25 cellular contexts compared by ENCODE assay signal in genomic region chr1:5621692-5622091, GRCh38.
"Had no signal": no experiment of that assay in that cellular context is flagged by ENCODE, and none has a peak within 500 bp of the region (broad histone marks: within the 10 kb centered on the region; RNA-seq: fewer than 3 reads in every experiment).

No MANE protein-coding gene starts in this region.

- H3K4me1 Mint-ChIP-seq: immature natural killer cell, mesothelial cell of epicardium, naive B cell, natural killer cell had no signal

- H3K9me3 ChIP-seq: left lung, lower lobe of right lung, ovary, prostate gland, suprapubic skin, thoracic aorta, tibial artery, upper lobe of right lung had no signal

- H3K4me1 ChIP-seq: left lung, lower lobe of right lung, neural progenitor cell, prostate gland, tibial artery, upper lobe of right lung had no signal

- H3K9ac ChIP-seq: neural progenitor cell had no signal

- H3K36me3 ChIP-seq: left lung, lower lobe of right lung, neural progenitor cell, ovary, prostate gland, suprapubic skin, thoracic aorta, tibial artery, upper lobe of right lung had no signal

- H3K27ac Mint-ChIP-seq: immature natural killer cell; mesothelial cell of epicardium; naive B cell; natural killer cell; neural progenitor cell; stimulated activated naive CD8-positive, alpha-beta T cell treated with anti-CD3 and anti-CD28 coated beads, Interleukin-15, Interleukin-2, amounts not matched to agents 100 ng/mL and 50 ng/mL, for 24 hours had no signal

- H3K4me2 ChIP-seq: neural progenitor cell had no signal

- DNase-seq: immature natural killer cell; kidney; left colon; lower lobe of right lung; naive B cell; natural killer cell; posterior cingulate gyrus; right cardiac atrium; stimulated activated CD4-positive, alpha-beta T cell treated with anti-CD3 and anti-CD28 coated beads, Interleukin-12 subunit alpha, Interleukin-12 subunit beta, amount 100 ng/mL, for 4 hours; stimulated activated CD4-positive, alpha-beta T cell treated with anti-CD3 and anti-CD28 coated beads, Interleukin-15, amount 100 ng/mL, for 24 hours; stimulated activated CD4-positive, alpha-beta T cell treated with anti-CD3 and anti-CD28 coated beads, Interleukin-2, amount 100 ng/mL, for 24 hours; stimulated activated CD4-positive, alpha-beta T cell treated with anti-CD3 and anti-CD28 coated beads, Interleukin-4, amount 100 ng/mL, for 1 hour; stimulated activated naive CD4-positive, alpha-beta T cell; tibial artery; upper lobe of right lung had no signal

- ATAC-seq: natural killer cell had no signal

- H3K27ac ChIP-seq: left lung, lower lobe of right lung, neural progenitor cell, ovary, prostate gland, skin epidermis, suprapubic skin, thoracic aorta, tibial artery, upper lobe of right lung had no signal

- H3K4me3 Mint-ChIP-seq: immature natural killer cell; mesothelial cell of epicardium; naive B cell; natural killer cell; nephron progenitor cell; stimulated activated naive CD8-positive, alpha-beta T cell treated with anti-CD3 and anti-CD28 coated beads, Interleukin-15, Interleukin-2, amounts not matched to agents 100 ng/mL and 50 ng/mL, for 24 hours had no signal

- H3K36me3 Mint-ChIP-seq: immature natural killer cell, mesothelial cell of epicardium, naive B cell, natural killer cell, neural progenitor cell had no signal

- H3K9me3 Mint-ChIP-seq: immature natural killer cell; mesothelial cell of epicardium; natural killer cell; neural progenitor cell; stimulated activated naive CD8-positive, alpha-beta T cell treated with anti-CD3 and anti-CD28 coated beads, Interleukin-15, Interleukin-2, amounts not matched to agents 100 ng/mL and 50 ng/mL, for 24 hours had no signal

- H3K27me3 ChIP-seq: neural progenitor cell, ovary had no signal

- H2AFZ ChIP-seq: neural progenitor cell had no signal

- H3K4me3 ChIP-seq: left lung, lower lobe of right lung, neural progenitor cell, ovary, prostate gland, skin epidermis, suprapubic skin, thoracic aorta, tibial artery, upper lobe of right lung had no signal
